1 cellular context compared by ENCODE assay signal in genomic region chr2:200901459-200902072, GRCh38.
TF ChIP-seq lines count a peak whose summit lies in the region.

No MANE protein-coding gene starts in this region.

TF ChIP-seq in GM23338, 12 proteins besides CTCF, POLR2A, EP300 and RAD21:
- TF ChIP-seq ETS1 (IDR thresholded peaks at IDR 0.05) (no peak), CREB1 (CRISPR knock-in tag; IDR thresholded peaks at IDR 0.05; ENCODE audit: low read depth) (no peak), POLR2AphosphoS5 (IDR thresholded peaks at IDR 0.05; ENCODE audit: low read depth) (no peak), EZH2phosphoT487 (IDR thresholded peaks at IDR 0.05; ENCODE audit: unreplicated experiment) (no peak), NANOG (IDR thresholded peaks at IDR 0.05; ENCODE audit: borderline replicate concordance) (no peak), EZH2 (IDR thresholded peaks at IDR 0.05; ENCODE audit: low read depth, unreplicated experiment) (no peak), ZNF114 (CRISPR knock-in tag; IDR thresholded peaks at IDR 0.05) (no peak), ZNF331 (CRISPR knock-in tag; IDR thresholded peaks at IDR 0.05; ENCODE audit: low read depth) (no peak), ZNF462 (CRISPR knock-in tag; IDR thresholded peaks at IDR 0.05) (no peak), JUNB (IDR thresholded peaks at IDR 0.05; ENCODE audit: unreplicated experiment) (no peak)
